ENCODE assay signal across 1 cellular context in the genomic region with DNA sequence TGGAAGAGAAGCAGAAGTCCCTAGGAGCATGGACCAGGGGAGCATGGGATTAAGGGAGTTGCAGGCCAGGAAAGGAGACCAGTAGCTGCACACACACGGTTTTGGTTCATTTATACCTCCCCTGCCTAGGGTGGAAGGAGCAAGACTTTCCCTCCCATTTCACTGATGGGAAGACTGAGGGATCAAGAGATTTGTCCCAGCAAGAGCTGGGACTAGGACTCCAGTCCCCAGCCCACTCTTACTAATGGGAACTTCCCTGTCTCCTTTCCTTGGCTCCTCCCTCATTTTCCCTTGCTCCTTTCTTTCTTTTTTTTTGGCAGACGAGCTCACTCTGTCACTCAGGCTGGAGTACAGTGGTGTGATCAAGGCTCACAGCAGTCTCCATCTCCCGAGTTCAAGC.
TF ChIP-seq lines count a peak whose summit lies in the region.

No MANE protein-coding gene starts in this region.

TF ChIP-seq in endothelial cell of umbilical vein, 7 proteins besides CTCF, POLR2A, EP300 and RAD21:
- TF ChIP-seq POLR2AphosphoS5 (IDR thresholded peaks at IDR 0.05; ENCODE audit: insufficient read depth, low read depth, low read length) (no peak), GATA2 (IDR thresholded peaks at IDR 0.05; ENCODE audit: insufficient read depth, insufficient read length, low read depth, low read length) (no peak), MAX (IDR thresholded peaks at IDR 0.05; ENCODE audit: insufficient read depth, insufficient read length) (no peak), FOS (IDR thresholded peaks at IDR 0.05; ENCODE audit: borderline replicate concordance, insufficient read depth, low read length) (no peak), EZH2 (IDR thresholded peaks at IDR 0.05; ENCODE audit: borderline replicate concordance, low read depth, low read length, severe bottlenecking) (no peak), MYC (IDR thresholded peaks at IDR 0.05; ENCODE audit: low read depth, low read length) (no peak), JUN (IDR thresholded peaks at IDR 0.05; ENCODE audit: borderline replicate concordance, insufficient read depth, insufficient read length, low read depth) (no peak)
TF ChIP-seq in endothelial cell of umbilical vein: peak in this region for 0.
